In the genomic region with DNA sequence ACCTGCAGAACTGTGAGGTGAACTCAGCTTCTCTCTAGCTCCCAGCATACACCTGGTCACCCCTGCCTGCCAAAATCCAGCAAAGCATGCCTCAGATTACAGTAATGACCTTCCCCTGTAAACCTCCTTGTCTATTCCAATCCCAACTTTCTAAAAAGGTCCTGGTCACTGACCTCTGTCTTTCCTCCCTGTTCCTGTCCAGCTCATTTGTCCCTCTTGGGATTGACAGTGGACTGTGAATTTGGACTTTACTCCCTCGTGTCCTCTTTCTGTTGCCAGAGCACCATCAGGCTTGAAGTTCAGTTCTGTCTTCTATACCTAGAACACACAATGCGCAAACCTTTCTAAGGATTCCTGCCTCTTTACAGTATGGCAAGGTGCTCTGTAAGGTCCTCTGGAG, we compare ENCODE assay signal across 20 cellular contexts.
"Had no signal": no experiment of that assay in that cellular context is flagged by ENCODE, and none has a peak within 500 bp of the region (broad histone marks: within the 10 kb centered on the region; RNA-seq: fewer than 3 reads in every experiment).

No MANE protein-coding gene starts in this region.

- H3K4me1 ChIP-seq: colonic mucosa, foreskin keratinocyte, right atrium auricular region, transverse colon had no signal

- ATAC-seq: foreskin keratinocyte; left cardiac atrium; left ventricle myocardium superior; mucosa of descending colon; naive thymus-derived CD8-positive, alpha-beta T cell had no signal

- H3K27ac ChIP-seq: colonic mucosa, foreskin keratinocyte, hepatocyte, ovary, right atrium auricular region, transverse colon had no signal

- H3K4me3 ChIP-seq: colonic mucosa, hepatocyte, mucosa of descending colon, ovary, right atrium auricular region, smooth muscle cell, transverse colon had no signal

- H3K4me3 Mint-ChIP-seq: endodermal cell; naive thymus-derived CD8-positive, alpha-beta T cell; neural crest cell; stimulated activated naive CD8-positive, alpha-beta T cell treated with anti-CD3 and anti-CD28 coated beads, Interleukin-15, Interleukin-2, amounts not matched to agents 100 ng/mL and 50 ng/mL, for 24 hours had no signal

- H3K9me3 ChIP-seq: colonic mucosa, mucosa of descending colon, ovary, right atrium auricular region, transverse colon had no signal

- H3K27me3 ChIP-seq: colonic mucosa, foreskin keratinocyte, hepatocyte, ovary, right atrium auricular region, transverse colon had no signal

- H3K36me3 ChIP-seq: ovary, right atrium auricular region, transverse colon had no signal

- DNase-seq: colonic mucosa; dermis blood vessel endothelial cell; endodermal cell; erythroblast; foreskin keratinocyte; head of caudate nucleus; kidney; left cardiac atrium; left ventricle myocardium superior; mammary epithelial cell; mucosa of descending colon; naive thymus-derived CD8-positive, alpha-beta T cell; ovary; stimulated activated CD4-positive, alpha-beta T cell treated with anti-CD3 and anti-CD28 coated beads, Interleukin-2, amount 100 ng/mL, for 48 hours; transverse colon had no signal

- H3K9me3 Mint-ChIP-seq: endodermal cell; naive thymus-derived CD8-positive, alpha-beta T cell; neural crest cell; stimulated activated naive CD8-positive, alpha-beta T cell treated with anti-CD3 and anti-CD28 coated beads, Interleukin-15, Interleukin-2, amounts not matched to agents 100 ng/mL and 50 ng/mL, for 24 hours had no signal

- H3K27me3 Mint-ChIP-seq: naive thymus-derived CD8-positive, alpha-beta T cell; stimulated activated naive CD8-positive, alpha-beta T cell treated with anti-CD3 and anti-CD28 coated beads, Interleukin-15, Interleukin-2, amounts not matched to agents 100 ng/mL and 50 ng/mL, for 24 hours had no signal

- H3K27ac Mint-ChIP-seq: endodermal cell had no signal
